In genomic region chr7:14639329-14639728, GRCh38 we compare ENCODE assay signal across 16 cellular contexts.
DNase-seq lines count a peak whose midpoint lies in the region; ATAC-seq and TF ChIP-seq lines count a peak whose summit lies in the region.
"Had no signal": no experiment of that assay in that cellular context is flagged by ENCODE, and none has a peak within 500 bp of the region (broad histone marks: within the 10 kb centered on the region; RNA-seq: fewer than 3 reads in every experiment).

No MANE protein-coding gene starts in this region.

- H3K4me1 ChIP-seq in colonic mucosa (no peaks in the 10 kb centered on the region), mucosa of descending colon (ENCODE audit: low read depth) (peaks cover 16% of the 10 kb centered on the region)
- H3K4me1 ChIP-seq: BLaER1 had no signal

- intact Hi-C loops in colonic mucosa (cut with DNase I) (no loop called here), mucosa of descending colon (cut with DNase I, micrococcal nuclease) (no loop called here), posterior vena cava (cut with DNase I) (no loop called here)

- no peaks in the 10 kb centered on the region for H3K9me3 ChIP-seq in colonic mucosa
- no peaks in the 10 kb centered on the region for H3K9me3 ChIP-seq in mucosa of descending colon

- no peak overlapping the region for H3K9ac ChIP-seq in colonic mucosa (ENCODE audit: low read depth in 2 of 2, low read length in 2 of 2)
- H3K9ac ChIP-seq: BLaER1, SK-N-SH had no signal

- no peak overlapping the region for H3K4me3 ChIP-seq in colonic mucosa
- no peak overlapping the region for H3K4me3 ChIP-seq in mucosa of descending colon
- H3K4me3 ChIP-seq: BLaER1 had no signal

- no peak for TF ChIP-seq CTCF in colonic mucosa (IDR thresholded peaks at IDR 0.05)
- no peak for TF ChIP-seq CTCF in mucosa of descending colon (IDR thresholded peaks at IDR 0.05)

- DNase-seq in NCI-H2029 treated with DMSO at 0.1 percent for 48 hours (lab: John Stamatoyannopoulos, UW) (peak; percentile 79), NCI-H2029 (lab: John Stamatoyannopoulos, UW) (no peak), DMS53 treated with DMSO at 0.1 percent for 48 hours (lab: John Stamatoyannopoulos, UW; ENCODE audit: unreplicated experiment) (peak; percentile 76), colonic mucosa (peak; percentile 20), mucosa of descending colon (peak in 1 of 3 donors; percentile 6), posterior vena cava (ENCODE audit: low spot score) (no peak), NCI-H1930 (lab: John Stamatoyannopoulos, UW) (no peak)
- DNase-seq: CD8-positive, alpha-beta memory T cell; HFFc6; KG1; NCI-H1436 treated with DMSO at 0.1 percent for 48 hours; NCI-H446; Right ventricle myocardium superior; SK-N-SH had no signal

- H3K36me3 ChIP-seq in colonic mucosa (no peaks in the 10 kb centered on the region), mucosa of descending colon (ENCODE audit: low read depth) (no peaks in the 10 kb centered on the region)
- H3K36me3 ChIP-seq: BLaER1 had no signal

- H3K27me3 ChIP-seq in colonic mucosa: no peaks in the 10 kb centered on the region
- H3K27me3 ChIP-seq: BLaER1 had no signal

- H3K27ac ChIP-seq in colonic mucosa: peak overlapping the region; percentile 10
- H3K27ac ChIP-seq: BLaER1 had no signal

- ATAC-seq in mucosa of descending colon (peak; percentile 75), GM18868 (IDR thresholded peaks at IDR 0.05; ENCODE audit: unreplicated experiment) (no peak)

Comparison
In these comparisons a context has a peak if more than half of its experiments do, and no peak if none do; other contexts are left out.
1. DNase-seq: peak in NCI-H2029 treated with DMSO at 0.1 percent for 48 hours (single experiment), DMS53 treated with DMSO at 0.1 percent for 48 hours (single experiment) and colonic mucosa (single experiment); none in NCI-H2029 (single experiment), posterior vena cava (single experiment) and NCI-H1930 (0 of 2).